25 cellular contexts compared by ENCODE assay signal in genomic region chr11:95661159-95661558, GRCh38.
DNase-seq lines count a peak whose midpoint lies in the region; ATAC-seq and TF ChIP-seq lines count a peak whose summit lies in the region.
"Had no signal": no experiment of that assay in that cellular context is flagged by ENCODE, and none has a peak within 500 bp of the region (broad histone marks: within the 10 kb centered on the region; RNA-seq: fewer than 3 reads in every experiment).

No MANE protein-coding gene starts in this region.

- TF ChIP-seq CTCF in Loucy (conservative IDR thresholded peaks at IDR 0.05; ENCODE audit: low read length) (no peak), thyroid gland (IDR thresholded peaks at IDR 0.05) (no peak), foreskin fibroblast (IDR thresholded peaks at IDR 0.05; ENCODE audit: low read depth, low read length) (no peak)

- TF ChIP-seq POLR2A in thyroid gland (IDR thresholded peaks at IDR 0.05) = no peak

- no peak for DNase-seq in activated CD4-positive, alpha-beta T cell treated with anti-CD3 and anti-CD28 coated beads, Interleukin-2, amount 10 ng/mL, durations not matched to agents 24 days and 14 days
- no peak for DNase-seq in activated CD4-positive, alpha-beta T cell treated with anti-CD3 and anti-CD28 coated beads for 4 hours
- DNase-seq in memory B cell (ENCODE audit: low spot score in 2 of 2) (no peak), NCI-H2029 treated with DMSO at 0.1 percent for 48 hours (lab: John Stamatoyannopoulos, UW) (no peak), thyroid gland (no peak), foreskin fibroblast (no peak)
- DNase-seq: activated naive CD4-positive, alpha-beta T cell treated with Interleukin-2 at 50 U/mL for 16 hours; aorta; central memory CD4-positive, alpha-beta T cell; H9; head of caudate nucleus; left lung; NCI-H1436 treated with DMSO at 0.1 percent for 48 hours; NCI-H2171 treated with DMSO at 0.1 percent for 48 hours; NCI-H774; ovary; stimulated activated CD4-positive, alpha-beta T cell treated with anti-CD3 and anti-CD28 coated beads, Interleukin-12 subunit alpha, Interleukin-12 subunit beta, amount 100 ng/mL, for 4 hours had no signal

- H2AFZ ChIP-seq in Loucy (ENCODE audit: low read length) = peak overlapping the region; percentile 36; the same call in 1 of the 2 replicates

- ATAC-seq in GM21367 (IDR thresholded peaks at IDR 0.05; ENCODE audit: unreplicated experiment) = peak; percentile 62
- peak; percentile 65 for ATAC-seq in memory B cell (ENCODE audit: low read depth)
- ATAC-seq: left lung; natural killer cell treated with Interleukin-12 subunit alpha and Interleukin-12 subunit beta and Interleukin-15 and Interleukin-18, amount 100 ng/mL, for 72 hours; Panc1 had no signal

- H3K9me2 ChIP-seq in Loucy (replicated peaks; ENCODE audit: low read depth, low read length) = no peaks in the 10 kb centered on the region

- 0 out of 2 replicates have a peak, but pooled peaks cover 4% of the 10 kb centered on the region for H3K9me3 ChIP-seq in Loucy (ENCODE audit: insufficient read depth, low read depth, low read length)
- no peaks in the 10 kb centered on the region for H3K9me3 ChIP-seq in thyroid gland
- H3K9me3 ChIP-seq: BLaER1, ovary, right atrium auricular region had no signal

- 0 out of 2 replicates have a peak, but pooled peaks cover 9% of the 10 kb centered on the region for H3F3A ChIP-seq in Loucy (ENCODE audit: low read depth)

- H3K4me3 Mint-ChIP-seq in activated CD4-positive, alpha-beta T cell treated with anti-CD3 and anti-CD28 coated beads, Interleukin-2, amount 10 ng/mL, durations not matched to agents 24 days and 14 days = no peak overlapping the region
- H3K4me3 Mint-ChIP-seq in memory B cell = no peak overlapping the region
- H3K4me3 Mint-ChIP-seq: H9; mesothelial cell of epicardium; natural killer cell treated with Interleukin-12 subunit alpha and Interleukin-12 subunit beta and Interleukin-15 and Interleukin-18, amount 100 ng/mL, for 72 hours had no signal

- H3K36me3 ChIP-seq in Loucy (ENCODE audit: insufficient read depth, low read length) (no peaks in the 10 kb centered on the region), thyroid gland (no peaks in the 10 kb centered on the region)
- H3K36me3 ChIP-seq: BLaER1, left lung, ovary, right atrium auricular region had no signal

- peak overlapping the region; percentile 3 for H3K27ac Mint-ChIP-seq in activated CD4-positive, alpha-beta T cell treated with anti-CD3 and anti-CD28 coated beads, Interleukin-2, amount 10 ng/mL, durations not matched to agents 24 days and 14 days
- no peak overlapping the region for H3K27ac Mint-ChIP-seq in memory B cell
- H3K27ac Mint-ChIP-seq: H9; mesothelial cell of epicardium; natural killer cell treated with Interleukin-12 subunit alpha and Interleukin-12 subunit beta and Interleukin-15 and Interleukin-18, amount 100 ng/mL, for 72 hours had no signal

- H3K79me2 ChIP-seq in Loucy (ENCODE audit: insufficient read depth, low read length) = no peaks in the 10 kb centered on the region

- intact Hi-C loops in activated CD4-positive, alpha-beta T cell treated with anti-CD3 and anti-CD28 coated beads, Interleukin-2, amount 10 ng/mL, durations not matched to agents 24 days and 14 days (cut with micrococcal nuclease) = loop anchor here (1.0 to 2.0 kb wide), 2 partner anchors 14 to 20 kb away; no protein-coding TSS in a partner anchor
- intact Hi-C loops in thyroid gland (cut with DNase I) = no loop called here

- no peaks in the 10 kb centered on the region for H3K27me3 Mint-ChIP-seq in activated CD4-positive, alpha-beta T cell treated with anti-CD3 and anti-CD28 coated beads, Interleukin-2, amount 10 ng/mL, durations not matched to agents 24 days and 14 days
- H3K27me3 Mint-ChIP-seq in memory B cell = no peaks in the 10 kb centered on the region

- peaks cover 35% of the 10 kb centered on the region for H3K9me3 Mint-ChIP-seq in activated CD4-positive, alpha-beta T cell treated with anti-CD3 and anti-CD28 coated beads, Interleukin-2, amount 10 ng/mL, durations not matched to agents 24 days and 14 days
- peaks cover 11% of the 10 kb centered on the region for H3K9me3 Mint-ChIP-seq in memory B cell
- H3K9me3 Mint-ChIP-seq: H9 had no signal

- peaks cover 12% of the 10 kb centered on the region for H3K36me3 Mint-ChIP-seq in activated CD4-positive, alpha-beta T cell treated with anti-CD3 and anti-CD28 coated beads, Interleukin-2, amount 10 ng/mL, durations not matched to agents 24 days and 14 days (ENCODE audit: low read depth)
- H3K36me3 Mint-ChIP-seq in memory B cell = peaks cover 2% of the 10 kb centered on the region
- H3K36me3 Mint-ChIP-seq: natural killer cell treated with Interleukin-12 subunit alpha and Interleukin-12 subunit beta and Interleukin-15 and Interleukin-18, amount 100 ng/mL, for 72 hours had no signal

- peaks cover 16% of the 10 kb centered on the region for H3K4me1 Mint-ChIP-seq in activated CD4-positive, alpha-beta T cell treated with anti-CD3 and anti-CD28 coated beads, Interleukin-2, amount 10 ng/mL, durations not matched to agents 24 days and 14 days
- peaks cover 5% of the 10 kb centered on the region for H3K4me1 Mint-ChIP-seq in memory B cell

- H3K4me3 ChIP-seq in Loucy (ENCODE audit: low read length, poor library complexity, severe bottlenecking) (no peak overlapping the region), thyroid gland (replicated peaks in 1 of 3) (no peak overlapping the region), foreskin fibroblast (ENCODE audit: low read depth in 1 of 2, low read length in 2 of 2) (no peak overlapping the region)
- H3K4me3 ChIP-seq: BLaER1, left lung, ovary, right atrium auricular region, SK-N-MC had no signal

- H4K20me1 ChIP-seq in Loucy (ENCODE audit: insufficient read depth, low read length, poor library complexity, severe bottlenecking) = no peaks in the 10 kb centered on the region
- H4K20me1 ChIP-seq: BLaER1 had no signal

- H3K9ac ChIP-seq in Loucy (ENCODE audit: low read depth, low read length, poor library complexity, severe bottlenecking) = no peak overlapping the region
- H3K9ac ChIP-seq: BLaER1 had no signal

- H3K4me1 ChIP-seq in Loucy (ENCODE audit: insufficient read depth, low read length, poor library complexity, severe bottlenecking) (peaks cover 10% of the 10 kb centered on the region), thyroid gland (no peaks in the 10 kb centered on the region)
- H3K4me1 ChIP-seq: BLaER1, left lung, right atrium auricular region had no signal

- H3K4me2 ChIP-seq in Loucy (ENCODE audit: low read depth, low read length, poor library complexity, severe bottlenecking) = no peak overlapping the region
- H3K4me2 ChIP-seq: BLaER1 had no signal

- H3K27ac ChIP-seq in thyroid gland = no peak overlapping the region
- H3K27ac ChIP-seq: BLaER1, left lung, ovary, right atrium auricular region, SK-N-MC had no signal

- H3K27me3 ChIP-seq in Loucy (ENCODE audit: insufficient read depth, low read length, poor library complexity, severe bottlenecking) = no peaks in the 10 kb centered on the region
- H3K27me3 ChIP-seq in thyroid gland = no peaks in the 10 kb centered on the region
- H3K27me3 ChIP-seq: BLaER1, left lung, ovary, right atrium auricular region had no signal

- WGBS in thyroid gland, 2 donors = 93 to 97% methylated on average over 2 of the region's 2 CpGs
